Comparison of ENCODE assay signal across 30 cellular contexts in genomic region chr15:63803106-63803886, GRCh38. TPM values are rescaled to one million over a fixed set of nuclear protein-coding genes. Genes with fewer than 3 reads are reported as not detected.
DNase-seq lines count a peak whose midpoint lies in the region; ATAC-seq, FAIRE-seq and TF ChIP-seq lines count a peak whose summit lies in the region.
"Had no signal": no experiment of that assay in that cellular context is flagged by ENCODE, and none has a peak within 500 bp of the region (broad histone marks: within the 10 kb centered on the region; RNA-seq: fewer than 3 reads in every experiment).

No MANE protein-coding gene starts in this region.

- no peak for TF ChIP-seq RAD21 in SK-N-SH (IDR thresholded peaks at IDR 0.05; ENCODE audit: low read length)

- H3K9me2 ChIP-seq in SK-N-SH = no peaks in the 10 kb centered on the region

- no peak for TF ChIP-seq EP300 in SK-N-SH (IDR thresholded peaks at IDR 0.05; ENCODE audit: borderline replicate concordance in 1 of 2, low read depth in 1 of 2, low read length in 1 of 2)

- dilution Hi-C loops in keratinocyte (cut with MboI; ENCODE audit: extremely low pct_ligation_motif_present, low sequenced_read_pairs) = no loop called here

- H3K9ac ChIP-seq in SK-N-SH (no peak overlapping the region), keratinocyte (ENCODE audit: control insufficient read depth, extremely low read depth, insufficient read depth, low read length) (no peak overlapping the region)

- no peak for ATAC-seq in SK-N-SH treated with all-trans-retinoic acid at 6 μM for 48 hours
- ATAC-seq in HG02678 (IDR thresholded peaks at IDR 0.05; ENCODE audit: unreplicated experiment) = no peak
- ATAC-seq: activated T-helper 17 cell treated with anti-CD3 and anti-CD28 coated beads, Interleukin-2, amount 50 U/mL, for 72 hours; gastroesophageal sphincter; Panc1; stimulated activated naive B cell treated with anti-CD40 and anti-IgM and Interleukin-4, amounts not matched to agents 10 μg/mL and 1 μg/mL and 100 μg/mL, for 72 hours had no signal

- WGBS in SK-N-SH (ENCODE audit: low lambda C conversion rate) = 91% methylated on average over 6 of the region's 6 CpGs

- TF ChIP-seq CTCF in SK-N-SH (IDR thresholded peaks at IDR 0.05) = no peak
- no peak for TF ChIP-seq CTCF in keratinocyte (optimal IDR thresholded peaks at IDR 0.05 in 1 of 3, IDR thresholded peaks at IDR 0.05 in 1 of 3, conservative IDR thresholded peaks at IDR 0.05 in 1 of 3; ENCODE audit: extremely low read depth in 1 of 3, insufficient read depth in 2 of 3, low read length in 3 of 3)

- DNase-seq in SK-N-SH (peak; percentile 15), HEK293T (ENCODE audit: extremely low spot score) (no peak), amniotic epithelial cell (ENCODE audit: low read depth) (peak; percentile 29), keratinocyte (ENCODE audit: low read depth, low spot score) (no peak), AG08395 (ENCODE audit: low spot score) (no peak)
- DNase-seq in stimulated activated CD4-positive, alpha-beta T cell treated with anti-CD3 and anti-CD28 coated beads, Interleukin-2, amount 100 ng/mL, for 24 hours = no peak
- DNase-seq: 8988T; activated CD4-positive, alpha-beta memory T cell treated with anti-CD3 and anti-CD28 coated beads for 36 hours; activated CD4-positive, CD25-positive, alpha-beta regulatory T cell; activated CD8-positive, alpha-beta memory T cell treated with anti-CD3 and anti-CD28 coated beads, Interleukin-2, amount 50 U/mL, for 4 hours; activated naive CD4-positive, alpha-beta T cell treated with anti-CD3 and anti-CD28 coated beads, Interleukin-2, amount 50 U/mL, for 16 hours; aorta; CD8-positive, alpha-beta memory T cell; DMS53; left ventricle myocardium inferior; NCI-H524 treated with DMSO at 0.1 percent for 48 hours; SHP77 treated with DMSO at 0.1 percent for 48 hours; stimulated activated naive B cell treated with anti-CD40 and anti-IgM and Interleukin-4, amounts not matched to agents 10 μg/mL and 1 μg/mL and 100 μg/mL, for 72 hours; T1000; uterus had no signal

- H3K4me2 ChIP-seq in SK-N-SH = no peak overlapping the region
- peak overlapping the region; percentile 29 for H3K4me2 ChIP-seq in keratinocyte (ENCODE audit: control insufficient read depth, extremely low read depth, insufficient read depth, low read depth, low read length)
- H3K4me2 ChIP-seq: hepatocyte had no signal

- POLR2A ChIA-PET in SK-N-SH (lab: Yijun Ruan, JAX) = no interaction called here
- POLR2A ChIA-PET in HEK293T (lab: Yijun Ruan, JAX) = no interaction called here

- H3K9me1 ChIP-seq in keratinocyte (ENCODE audit: control insufficient read depth, extremely low read depth, insufficient read depth, low read length) = no peaks in the 10 kb centered on the region

- H3K4me3 ChIP-seq in SK-N-SH (ENCODE audit: low read depth in 2 of 2, low read length in 1 of 2) (no peak overlapping the region), keratinocyte (ENCODE audit: control insufficient read depth in 2 of 3, extremely low read depth in 1 of 3, insufficient read depth in 2 of 3, low read depth in 1 of 3, low read length in 3 of 3) (peak overlapping the region in 1 of 3 experiments; percentile 16)
- H3K4me3 ChIP-seq: gastroesophageal sphincter, HAP-1, hepatocyte, left ventricle myocardium inferior, suprapubic skin, uterus had no signal

- CTCF ChIA-PET in SK-N-SH (lab: Yijun Ruan, JAX) (no interaction called here), HEK293T (lab: Yijun Ruan, JAX) (no interaction called here)

- H4K20me1 ChIP-seq in SK-N-SH (ENCODE audit: insufficient read depth) (peaks cover 40% of the 10 kb centered on the region), keratinocyte (ENCODE audit: control insufficient read depth, extremely low read depth, insufficient read depth, low read length) (peaks cover 2% of the 10 kb centered on the region)

- H3K4me1 ChIP-seq in SK-N-SH (ENCODE audit: control insufficient read depth in 1 of 2, insufficient read depth in 2 of 2, low read depth in 1 of 2, low read length in 1 of 2) (peaks cover 0 to 5% of the 10 kb centered on the region in 2 experiments; a peak in 1 of 4 replicates), keratinocyte (ENCODE audit: control insufficient read depth, extremely low read depth, insufficient read depth, low read length) (peaks cover 12% of the 10 kb centered on the region)
- H3K4me1 ChIP-seq: uterus had no signal

- peaks cover 0 to 3% of the 10 kb centered on the region in 2 experiments for H3K36me3 ChIP-seq in SK-N-SH (replicated peaks in 1 of 2; ENCODE audit: control insufficient read depth in 1 of 2, insufficient read depth in 2 of 2, low read length in 1 of 2)
- no peaks in the 10 kb centered on the region for H3K36me3 ChIP-seq in keratinocyte (ENCODE audit: control insufficient read depth in 2 of 2, extremely low read depth in 1 of 2, insufficient read depth in 2 of 2, low read length in 2 of 2)
- H3K36me3 ChIP-seq: gastroesophageal sphincter, HAP-1, left ventricle myocardium inferior, neutrophil, suprapubic skin, uterus had no signal

- H3K27ac ChIP-seq in SK-N-SH (ENCODE audit: low read depth in 2 of 2, low read length in 1 of 2) (no peak overlapping the region), keratinocyte (ENCODE audit: control insufficient read depth, insufficient read depth, low read length) (no peak overlapping the region)
- H3K27ac ChIP-seq: gastroesophageal sphincter, hepatocyte, left ventricle myocardium inferior, neutrophil, suprapubic skin, uterus had no signal

- no peaks in the 10 kb centered on the region for H3F3A ChIP-seq in SK-N-SH (replicated peaks; ENCODE audit: insufficient read depth)

- H3K79me2 ChIP-seq in SK-N-SH (ENCODE audit: insufficient read depth) (peaks cover 79% of the 10 kb centered on the region), keratinocyte (ENCODE audit: control insufficient read depth, insufficient read depth, low read length) (peaks cover 21% of the 10 kb centered on the region)

- H3K9me3 ChIP-seq in SK-N-SH = no peaks in the 10 kb centered on the region
- H3K9me3 ChIP-seq in keratinocyte (ENCODE audit: control insufficient read depth, low read depth, low read length) = no peaks in the 10 kb centered on the region
- H3K9me3 ChIP-seq: gastroesophageal sphincter, HAP-1, left ventricle myocardium inferior, neutrophil, suprapubic skin, uterus had no signal

- no peak for FAIRE-seq in keratinocyte (lab: Jason Lieb, UNC)
- FAIRE-seq: endometrium had no signal

- no peak overlapping the region for H2AFZ ChIP-seq in SK-N-SH (ENCODE audit: low read depth)
- H2AFZ ChIP-seq in keratinocyte (ENCODE audit: control insufficient read depth, low read length) = no peak overlapping the region
- H2AFZ ChIP-seq: hepatocyte had no signal

- H3K27me3 ChIP-seq in SK-N-SH (ENCODE audit: insufficient read depth) (no peaks in the 10 kb centered on the region), keratinocyte (ENCODE audit: control insufficient read depth, extremely low read depth, insufficient read depth, low read length) (no peaks in the 10 kb centered on the region)
- H3K27me3 ChIP-seq: gastroesophageal sphincter, hepatocyte, neutrophil, suprapubic skin, uterus had no signal

TF ChIP-seq in SK-N-SH, 30 proteins besides CTCF, POLR2A, EP300 and RAD21:
- TF ChIP-seq SMC3 (IDR thresholded peaks at IDR 0.05; ENCODE audit: low read depth, low read length) (no peak), GATA2 (CRISPR knock-in tag; IDR thresholded peaks at IDR 0.05) (0 out of 2 replicates have a peak, but pooled peaks have one; percentile 35), USF1 (IDR thresholded peaks at IDR 0.05; ENCODE audit: borderline replicate concordance, low read depth) (no peak)

TF ChIP-seq in SK-N-SH treated with all-trans-retinoic acid at 6 μM for 48 hours, 23 proteins besides CTCF, POLR2A, EP300 and RAD21 (continues in another document):
- TF ChIP-seq ZNF70 (CRISPR knock-in tag; IDR thresholded peaks at IDR 0.05) (no peak), PPARA (CRISPR knock-in tag; IDR thresholded peaks at IDR 0.05; ENCODE audit: borderline replicate concordance) (no peak), ZNF8 (CRISPR knock-in tag; IDR thresholded peaks at IDR 0.05) (no peak), OSR1 (CRISPR knock-in tag; IDR thresholded peaks at IDR 0.05) (no peak), ESRRG (CRISPR knock-in tag; IDR thresholded peaks at IDR 0.05) (no peak), ZFP3 (CRISPR knock-in tag; IDR thresholded peaks at IDR 0.05) (no peak), GLIS3 (CRISPR knock-in tag; IDR thresholded peaks at IDR 0.05) (no peak)

TF ChIP-seq in HEK293T, 16 proteins besides CTCF, POLR2A, EP300 and RAD21:
- TF ChIP-seq TARDBP (IDR thresholded peaks at IDR 0.05) (no peak), PKNOX1 (IDR thresholded peaks at IDR 0.05) (0 out of 2 replicates have a peak, but pooled peaks have one; percentile 15), NFRKB (IDR thresholded peaks at IDR 0.05) (no peak), FOXA1 (IDR thresholded peaks at IDR 0.05) (no peak), FOXM1 (IDR thresholded peaks at IDR 0.05; ENCODE audit: borderline replicate concordance) (no peak), FOXK2 (IDR thresholded peaks at IDR 0.05) (no peak), CTBP1 (IDR thresholded peaks at IDR 0.05; ENCODE audit: borderline replicate concordance) (no peak), LEF1 (IDR thresholded peaks at IDR 0.05; ENCODE audit: borderline replicate concordance) (no peak)

RNA-seq across cellular contexts. Expression of gene HERC1, which starts 30.5 kb away (rescaled TPM):
- polyA plus RNA-seq in SK-N-SH (2012; rRNA removed) (15.8 and 17.6 TPM in 2 replicates), keratinocyte (12.9 to 17.5 TPM (median 16.5 TPM) in 3 replicates)
- 12.0 and 16.9 TPM in 2 replicates for polyA plus RNA-seq in SK-N-SH (2012; cell fraction: cytosol; rRNA removed)
- polyA plus RNA-seq in SK-N-SH (2012; cell fraction: nucleus; rRNA removed) = 28.1 and 40.4 TPM in 2 replicates
- 16.6 TPM for polyA plus RNA-seq in keratinocyte (2011; ENCODE audit: low read depth)
- polyA plus RNA-seq in keratinocyte (2011; cell fraction: cytosol; rRNA removed) = 10.2 and 12.4 TPM in 2 replicates
- 68.5 and 80.7 TPM in 2 replicates for polyA plus RNA-seq in keratinocyte (2011; cell fraction: nucleus; rRNA removed)
- polyA plus RNA-seq in keratinocyte (2012; ENCODE audit: low replicate concordance) = 15.2 and 17.9 TPM in 2 replicates
- polyA minus RNA-seq in keratinocyte = 57.3 to 86.6 TPM (median 63.4 TPM) in 3 replicates
- polyA minus RNA-seq in keratinocyte (2011; cell fraction: cytosol; rRNA and poly(A)+ RNA removed) = 22.8 TPM
- polyA minus RNA-seq in keratinocyte (2011; cell fraction: nucleus; rRNA and poly(A)+ RNA removed) = 110 and 179 TPM in 2 replicates

Comparison
In these comparisons a context has a peak if more than half of its experiments do, and no peak if none do; other contexts are left out.
1. DNase-seq: peak in SK-N-SH (single experiment) and amniotic epithelial cell (single experiment); none in HEK293T (single experiment), keratinocyte (single experiment), AG08395 (single experiment) and stimulated activated CD4-positive, alpha-beta T cell treated with anti-CD3 and anti-CD28 coated beads, Interleukin-2, amount 100 ng/mL, for 24 hours (0 of 2).